ENCODE assay signal across 1 cellular context in the genomic region with DNA sequence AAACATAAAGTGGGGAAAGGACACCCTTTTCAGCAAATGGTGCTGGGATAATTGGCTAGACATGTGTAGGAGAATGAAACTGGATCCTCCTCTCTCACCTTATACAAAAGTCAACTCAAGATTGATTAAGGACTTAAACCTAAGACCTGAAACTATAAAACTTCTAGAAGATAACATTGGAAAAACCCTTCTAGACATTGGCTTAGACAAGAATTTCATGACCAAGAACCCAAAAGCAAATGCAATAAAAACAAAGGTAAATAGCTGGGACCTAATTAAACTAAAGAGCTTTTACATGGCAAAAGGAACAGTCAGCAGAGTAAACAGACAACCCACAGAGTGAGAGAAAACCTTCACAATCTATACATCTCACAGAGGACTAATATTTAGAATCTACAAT. TPM values are rescaled to one million over a fixed set of nuclear protein-coding genes. Genes with fewer than 3 reads are reported as not detected.
"Had no signal": no experiment of that assay in that cellular context is flagged by ENCODE, and none has a peak within 500 bp of the region (broad histone marks: within the 10 kb centered on the region; RNA-seq: fewer than 3 reads in every experiment).

No MANE protein-coding gene starts in this region.

RNA-seq across cellular contexts. Expression of a gene that starts 55.4 kb away (rescaled TPM):
- total RNA-seq: naive thymus-derived CD8-positive, alpha-beta T cell had no signal
- polyA plus RNA-seq: naive thymus-derived CD8-positive, alpha-beta T cell had no signal
